In the genomic region with DNA sequence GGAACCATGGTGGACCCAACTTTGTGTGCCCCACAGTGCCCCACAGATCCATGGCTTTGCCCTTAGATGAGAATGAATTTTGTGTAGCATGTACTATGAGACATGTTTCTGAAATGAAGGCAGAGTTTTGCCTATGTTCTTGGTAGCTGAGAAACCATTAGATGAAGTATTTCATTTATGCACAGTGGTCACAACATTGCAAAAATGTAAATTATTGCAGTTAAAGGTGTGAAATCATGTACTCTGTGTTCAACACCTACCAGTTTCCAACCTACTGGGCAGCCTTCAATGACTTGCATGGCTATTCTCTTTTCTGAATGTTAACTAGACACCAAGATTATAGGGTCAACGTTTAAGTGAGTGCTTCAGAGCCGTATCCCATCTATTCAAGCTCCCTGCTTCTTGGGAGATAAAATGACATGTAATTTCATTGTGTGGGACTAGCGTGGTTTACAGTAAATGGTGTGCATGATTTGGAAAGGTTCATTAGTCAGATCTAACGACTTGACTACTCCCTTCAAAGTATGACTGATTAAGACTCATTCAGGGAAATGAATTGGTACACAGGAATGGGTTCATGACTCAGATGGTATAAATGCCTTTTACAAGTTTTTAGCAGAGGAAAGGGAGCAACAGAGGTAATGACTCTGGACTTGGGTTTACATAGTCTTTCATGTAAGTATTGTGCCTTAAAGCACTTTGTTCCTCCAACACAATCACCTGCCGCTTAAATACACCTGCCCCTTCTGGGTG, we compare ENCODE assay signal across 1 cellular context.
TF ChIP-seq lines count a peak whose summit lies in the region.

No MANE protein-coding gene starts in this region.

TF ChIP-seq in HCT116, 20 proteins besides CTCF, POLR2A, EP300 and RAD21 (continued from another document):
- peak; percentile 53 for TF ChIP-seq FOSL1 (IDR thresholded peaks at IDR 0.05; ENCODE audit: low read depth)
TF ChIP-seq in HCT116: peak in this region for 3.
